ENCODE assay signal across 16 cellular contexts in the genomic region with DNA sequence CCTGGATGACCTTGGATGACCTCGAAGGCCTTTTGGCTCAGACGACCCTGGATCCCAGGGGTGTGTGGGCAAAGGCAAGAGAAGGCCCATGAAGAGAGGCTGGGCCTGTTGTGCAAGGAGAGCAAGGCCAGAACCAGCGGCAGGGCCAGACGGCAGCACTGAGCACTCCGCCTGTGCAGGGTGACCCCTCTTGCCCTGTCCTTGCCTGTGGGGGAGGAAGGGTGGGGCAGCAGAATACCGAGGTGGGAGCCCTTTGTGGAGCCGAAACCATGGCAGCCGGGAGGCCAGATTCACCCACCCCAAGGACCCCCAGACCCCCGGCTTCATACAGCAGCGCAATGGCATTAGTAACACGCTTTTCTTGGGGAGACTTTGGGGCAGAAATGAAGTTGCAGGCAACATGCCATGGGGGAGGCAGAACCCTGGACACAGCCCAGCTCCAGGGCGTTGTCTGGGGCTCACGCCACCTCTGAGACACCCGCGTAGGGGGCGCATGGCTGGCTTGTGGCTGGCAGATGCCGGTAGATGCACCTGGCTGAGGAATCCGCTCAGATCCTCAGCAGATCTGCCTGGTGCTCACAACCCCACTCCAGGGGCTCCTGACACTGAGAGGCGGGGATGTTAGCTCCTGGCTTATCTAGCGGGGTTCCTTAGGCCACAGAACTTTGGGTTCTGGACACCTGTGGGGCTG.
"Had no signal": no experiment of that assay in that cellular context is flagged by ENCODE, and none has a peak within 500 bp of the region (broad histone marks: within the 10 kb centered on the region; RNA-seq: fewer than 3 reads in every experiment).

No MANE protein-coding gene starts in this region.

- DNase-seq: activated CD4-positive, alpha-beta memory T cell treated with anti-CD3 and anti-CD28 coated beads for 36 hours; activated CD4-positive, CD25-positive, alpha-beta regulatory T cell treated with anti-CD3 and anti-CD28 coated beads, Interleukin-2, amount 50 U/mL, for 72 hours; activated gamma-delta T cell treated with Interleukin-2 at 50 U/mL for 16 hours; activated naive CD8-positive, alpha-beta T cell treated with anti-CD3 and anti-CD28 coated beads for 36 hours; activated T-cell treated with anti-CD3 and anti-CD28 coated beads, Interleukin-2, amount 50 U/mL, for 48 hours; esophagus squamous epithelium; foreskin fibroblast; midbrain; naive B cell; occipital lobe; stomach had no signal

- H3K9me3 Mint-ChIP-seq: activated CD4-positive, alpha-beta memory T cell treated with anti-CD3 and anti-CD28 coated beads for 36 hours; activated naive CD8-positive, alpha-beta T cell treated with anti-CD3 and anti-CD28 coated beads for 36 hours had no signal

- ATAC-seq: psoas muscle had no signal

- H3K4me3 Mint-ChIP-seq: activated CD4-positive, alpha-beta memory T cell treated with anti-CD3 and anti-CD28 coated beads for 36 hours; activated naive CD8-positive, alpha-beta T cell treated with anti-CD3 and anti-CD28 coated beads for 36 hours; naive B cell had no signal

- H3K36me3 ChIP-seq: breast epithelium, esophagus squamous epithelium, heart left ventricle, stomach, thoracic aorta had no signal

- H3K4me3 ChIP-seq: breast epithelium, lung, psoas muscle, stomach, thoracic aorta had no signal

- H3K36me3 Mint-ChIP-seq: activated CD4-positive, alpha-beta memory T cell treated with anti-CD3 and anti-CD28 coated beads for 36 hours; activated naive CD8-positive, alpha-beta T cell treated with anti-CD3 and anti-CD28 coated beads for 36 hours had no signal

- H3K27ac ChIP-seq: breast epithelium, esophagus squamous epithelium, psoas muscle, thoracic aorta had no signal

- H3K9me3 ChIP-seq: breast epithelium, esophagus squamous epithelium, heart left ventricle, psoas muscle, stomach, thoracic aorta had no signal

- H3K27ac Mint-ChIP-seq: activated CD4-positive, alpha-beta memory T cell treated with anti-CD3 and anti-CD28 coated beads for 36 hours; activated naive CD8-positive, alpha-beta T cell treated with anti-CD3 and anti-CD28 coated beads for 36 hours had no signal

- H3K4me1 ChIP-seq: breast epithelium, esophagus squamous epithelium, heart left ventricle, psoas muscle had no signal
